Comparison of ENCODE assay signal across 6 cellular contexts in genomic region chr16:31118223-31119155, GRCh38. TPM values are rescaled to one million over a fixed set of nuclear protein-coding genes. Genes with fewer than 3 reads are reported as not detected.
DNase-seq lines count a peak whose midpoint lies in the region; ATAC-seq, FAIRE-seq and TF ChIP-seq lines count a peak whose summit lies in the region.

No MANE protein-coding gene starts in this region.

- peaks cover 11% of the 10 kb centered on the region for H3K79me2 ChIP-seq in GM12878 (ENCODE audit: control insufficient read depth, insufficient read depth, low read length)

- CTCF ChIA-PET in HEK293 (lab: Yijun Ruan, JAX) = interaction anchor here (0.5 to 2.9 kb wide), 6 partner anchors 24 to 217 kb away, joined by 3 to 24 read pairs (median 3); partner anchors contain the start of gene HSD3B7
- CTCF ChIA-PET in GM12878 (lab: Yijun Ruan, JAX) = interaction anchor here (0.6 to 1.6 kb wide), 3 partner anchors 24 to 265 kb away, joined by 3 to 15 read pairs (median 9); no protein-coding TSS in a partner anchor

- no peaks in the 10 kb centered on the region for H3K27me3 ChIP-seq in GM12878 (replicated peaks in 1 of 2; ENCODE audit: control insufficient read depth in 2 of 2, insufficient read depth in 2 of 2, low read length in 1 of 2)

- in situ Hi-C loops in GM12878 (cut with MboI) = loop anchor here (10.0 kb wide), 1 partner anchor 756 kb away; the partner anchor contains the start of gene ZNF267

- no peak for TF ChIP-seq RAD21 in GM12878 (IDR thresholded peaks at IDR 0.05; ENCODE audit: insufficient read depth, low read depth, low read length)

- 52% methylated on average over 9 of the region's 9 CpGs for WGBS in GM12878 (ENCODE audit: insufficient coverage, insufficient replicate concordance, low lambda C conversion rate, missing lambda C conversion rate)

- H3K9me3 ChIP-seq in HEK293 (ENCODE audit: control insufficient read depth, insufficient read depth, low read depth, low read length) (no peaks in the 10 kb centered on the region), GM12878 (replicated peaks; ENCODE audit: control insufficient read depth, insufficient read depth, low read length) (no peaks in the 10 kb centered on the region)

- POLR2A ChIA-PET in HEK293 (lab: Yijun Ruan, JAX) = interaction anchor here (0.8 to 2.1 kb wide), 29 partner anchors 7 to 756 kb away, joined by 3 to 104 read pairs (median 5); partner anchors contain the start of genes FUS, ORAI3, PRSS8 and STX4
- POLR2A ChIA-PET in GM12878 (lab: Charles Lee) = interaction anchor here (0.6 to 1.7 kb wide), 12 partner anchors 10 to 341 kb away, joined by 3 to 24 read pairs (median 4); partner anchors contain the start of genes BCKDK, FUS, PYCARD and ZNF646

- peaks cover 30% of the 10 kb centered on the region for H3K36me3 Mint-ChIP-seq in nephron (ENCODE audit: low read depth)

- peak overlapping the region; percentile 87 to 92 (median 88) for H3K4me3 Mint-ChIP-seq in nephron

- H3K4me3 ChIP-seq in HEK293 (ENCODE audit: low read depth, low read length) = peak overlapping the region; percentile 75
- H3K4me3 ChIP-seq in GM12878 = peak overlapping the region; percentile 84

- peaks cover 31 to 42% of the 10 kb centered on the region in 2 experiments for H3K36me3 ChIP-seq in HEK293 (ENCODE audit: control insufficient read depth in 2 of 2, insufficient read depth in 1 of 2, low read length in 2 of 2)
- peaks cover 3 to 9% of the 10 kb centered on the region in 2 experiments; a peak in 3 of 4 replicates for H3K36me3 ChIP-seq in GM12878 (ENCODE audit: control insufficient read depth in 2 of 2, insufficient read depth in 2 of 2, low read length in 1 of 2)

- peak overlapping the region; percentile 11 for H3K4me2 ChIP-seq in GM12878 (ENCODE audit: control insufficient read depth, insufficient read depth)

- SMC1A ChIA-PET in GM12878 (lab: Charles Lee; ENCODE audit: uncharacterized antibody, unreplicated experiment) = interaction anchor here (1.0 to 2.4 kb wide), 4 partner anchors 17 to 264 kb away, joined by 3 to 7 read pairs (median 4); partner anchors contain the start of genes ZNF646 and ZNF668

- DNase-seq in GM12878 (ENCODE audit: low read depth, low spot score) (no peak), ureter (ENCODE audit: low spot score) (no peak)
- no peak for DNase-seq in activated CD4-positive, alpha-beta T cell treated with anti-CD3 and anti-CD28 coated beads for 4 hours

- H3K9ac ChIP-seq in GM12878 (ENCODE audit: control insufficient read depth, insufficient read depth, low read length) = peak overlapping the region; percentile 46

- H3K27me3 Mint-ChIP-seq in nephron (ENCODE audit: low read depth) = no peaks in the 10 kb centered on the region

- FAIRE-seq in GM12878 (lab: Jason Lieb, UNC) = no peak

- H3K27ac ChIP-seq in HEK293 (ENCODE audit: extremely low read depth, low read depth, low read length) = peak overlapping the region; percentile 57
- H3K27ac ChIP-seq in GM12878 (ENCODE audit: control insufficient read depth, insufficient read depth) = peak overlapping the region; percentile 36; the same call in 1 of the 2 replicates

- peak overlapping the region; percentile 89 to 97 (median 95) for H3K27ac Mint-ChIP-seq in nephron

- no peak for TF ChIP-seq CTCF in HEK293 (tag by site-specific recombination; IDR thresholded peaks at IDR 0.05)
- TF ChIP-seq CTCF in GM12878 (IDR thresholded peaks at IDR 0.05 in 2 of 3, conservative IDR thresholded peaks at IDR 0.05 in 1 of 3; ENCODE audit: control insufficient read depth in 2 of 3, extremely low read depth in 1 of 3, insufficient read depth in 1 of 3, low read depth in 3 of 3, low read length in 3 of 3) = no peak
- TF ChIP-seq CTCF in nephron (IDR thresholded peaks at IDR 0.05; ENCODE audit: unreplicated experiment in 3 of 3) = no peak

- no peak overlapping the region for H2AFZ ChIP-seq in GM12878 (ENCODE audit: control insufficient read depth, low read depth, low read length)

- H3K9me3 Mint-ChIP-seq in nephron = no peaks in the 10 kb centered on the region

- no peak for TF ChIP-seq POLR2A in GM12878 (IDR thresholded peaks at IDR 0.05; ENCODE audit: low read depth, low read length)

- peaks cover 9% of the 10 kb centered on the region for H3K4me1 Mint-ChIP-seq in nephron

- no TSS peak for BruUV-seq in GM12878 (replicated peaks; lab: Mats Ljungman, UMichigan)

- intact Hi-C loops in GM12878 (cut with micrococcal nuclease; ENCODE audit: unreplicated experiment) = loop anchor here (10.0 kb wide), 1 partner anchor 756 kb away; the partner anchor contains the start of gene ZNF267

- no peaks in the 10 kb centered on the region for H4K20me1 ChIP-seq in GM12878 (ENCODE audit: control insufficient read depth, insufficient read depth)

- no peak for TF ChIP-seq EP300 in GM12878 (IDR thresholded peaks at IDR 0.05; ENCODE audit: borderline replicate concordance in 1 of 2, control insufficient read depth in 1 of 2, low read depth in 2 of 2, low read length in 2 of 2)

- H3K4me1 ChIP-seq in HEK293 (ENCODE audit: control insufficient read depth, insufficient read depth, low read length) (peaks cover 4% of the 10 kb centered on the region; the same call in 1 of the 2 replicates), GM12878 (ENCODE audit: control insufficient read depth, insufficient read depth, low read length) (peaks cover 8% of the 10 kb centered on the region)

- RAD21 ChIA-PET in GM12878 (lab: Charles Lee; ENCODE audit: unreplicated experiment) = interaction anchor here (0.7 to 5.2 kb wide), 8 partner anchors 11 to 594 kb away, joined by 3 to 48 read pairs (median 4); partner anchors contain the start of genes BCKDK, ZNF646 and ZNF668

- ATAC-seq in GM12878 (no peak), GM21515 (IDR thresholded peaks at IDR 0.05; ENCODE audit: unreplicated experiment) (no peak)

RNA-seq across cellular contexts. Expression of gene KAT8, which starts 1.0 kb away (rescaled TPM):
- total RNA-seq in GM12878 (2013; cell fraction: nucleolus; rRNA removed) = 60.4 and 65.7 TPM in 2 replicates
- total RNA-seq in GM12878 (2014; rRNA removed) = 46.9 and 50.4 TPM in 2 replicates
- total RNA-seq in GM12878 (2014; rRNA removed; fragmentation: Illumina TruSeq; extraction: Trizol) = 37.5 and 39.0 TPM in 2 replicates
- total RNA-seq in GM12878 (2021) = 44.3 and 46.5 TPM in 2 replicates
- 15.0 TPM for polyA plus RNA-seq in GM12878 (2011; ENCODE audit: low read depth)
- 41.8 and 45.9 TPM in 2 replicates for polyA plus RNA-seq in GM12878 (2011; rRNA removed)
- polyA plus RNA-seq in GM12878 (2011; cell fraction: cytosol; rRNA removed) = 39.7 and 49.2 TPM in 2 replicates
- 51.8 and 54.2 TPM in 2 replicates for polyA plus RNA-seq in GM12878 (2011; cell fraction: nucleus; rRNA removed)
- 25.7 and 28.4 TPM in 2 replicates for polyA plus RNA-seq in GM12878 (2012)
- polyA plus RNA-seq in GM12878 (2014; fragmentation: Illumina TruSeq; extraction: Trizol) = 36.0 and 40.3 TPM in 2 replicates
- polyA plus RNA-seq in GM12878 (2014; fragmentation: Nextera tagmentation; extraction: Ambion mirVana) = 10 to 100 TPM in 1 of 2 experiments, 1 to 10 TPM in 1; 5.5 to 11.2 TPM
- 53.0 and 55.8 TPM in 2 replicates for polyA plus RNA-seq in GM12878 (2014; rRNA removed)
- polyA plus RNA-seq in GM12878 (2016; fragmentation: Nextera tagmentation; extraction: Ambion mirVana) = 10 to 100 TPM; 21.7 to 25.6 TPM
- polyA minus RNA-seq in GM12878 (2011; rRNA and poly(A)+ RNA removed) = 32.2 and 36.6 TPM in 2 replicates
- polyA minus RNA-seq in GM12878 (2011; cell fraction: cytosol; rRNA and poly(A)+ RNA removed) = 9.9 TPM in 2 replicates
- 12.1 and 16.4 TPM in 2 replicates for polyA minus RNA-seq in GM12878 (2011; cell fraction: nucleus; rRNA and poly(A)+ RNA removed)
- total RNA-seq in ureter = 77.9 TPM

RNA-seq across cellular contexts. Expression of gene BCKDK, which starts 10.3 kb away (rescaled TPM):
- 31.7 and 37.4 TPM in 2 replicates for total RNA-seq in GM12878 (2013; cell fraction: nucleolus; rRNA removed)
- 31.9 and 43.3 TPM in 2 replicates for total RNA-seq in GM12878 (2014; rRNA removed)
- 10.6 and 11.6 TPM in 2 replicates for total RNA-seq in GM12878 (2014; rRNA removed; fragmentation: Illumina TruSeq; extraction: Trizol)
- total RNA-seq in GM12878 (2021) = 39.4 and 44.0 TPM in 2 replicates
- polyA plus RNA-seq in GM12878 (2011; ENCODE audit: low read depth) = 17.1 TPM
- polyA plus RNA-seq in GM12878 (2011; rRNA removed) = 7.7 and 22.3 TPM in 2 replicates
- 26.9 and 29.7 TPM in 2 replicates for polyA plus RNA-seq in GM12878 (2011; cell fraction: cytosol; rRNA removed)
- polyA plus RNA-seq in GM12878 (2011; cell fraction: nucleus; rRNA removed) = 65.9 and 93.1 TPM in 2 replicates
- 31.5 and 50.7 TPM in 2 replicates for polyA plus RNA-seq in GM12878 (2012)
- 14.7 and 20.5 TPM in 2 replicates for polyA plus RNA-seq in GM12878 (2014; fragmentation: Illumina TruSeq; extraction: Trizol)
- polyA plus RNA-seq in GM12878 (2014; fragmentation: Nextera tagmentation; extraction: Ambion mirVana) = 1 to 10 TPM in 1 of 2 experiments, under 1 TPM in 1; 0.68 to 3.3 TPM
- 45.5 and 48.6 TPM in 2 replicates for polyA plus RNA-seq in GM12878 (2014; rRNA removed)
- polyA plus RNA-seq in GM12878 (2016; fragmentation: Nextera tagmentation; extraction: Ambion mirVana) = 10 to 100 TPM; 56.1 to 56.6 TPM
- polyA minus RNA-seq in GM12878 (2011; rRNA and poly(A)+ RNA removed) = 18.5 and 25.0 TPM in 2 replicates
- polyA minus RNA-seq in GM12878 (2011; cell fraction: cytosol; rRNA and poly(A)+ RNA removed) = 13.7 and 15.5 TPM in 2 replicates
- 29.9 and 35.6 TPM in 2 replicates for polyA minus RNA-seq in GM12878 (2011; cell fraction: nucleus; rRNA and poly(A)+ RNA removed)
- 29.8 TPM for total RNA-seq in ureter

RNA-seq across cellular contexts. Expression of gene PRSS8, which starts 17.0 kb away (rescaled TPM):
- total RNA-seq in GM12878 (2013; cell fraction: nucleolus; rRNA removed) = not detected in 2 replicates
- total RNA-seq in GM12878 (2014; rRNA removed) = not detected in 2 replicates
- total RNA-seq in GM12878 (2014; rRNA removed; fragmentation: Illumina TruSeq; extraction: Trizol) = not detected in 2 replicates
- 0.16 and 0.33 TPM in 2 replicates for total RNA-seq in GM12878 (2021)
- polyA plus RNA-seq in GM12878 (2011; ENCODE audit: low read depth) = not detected
- polyA plus RNA-seq in GM12878 (2011; rRNA removed) = not detected in 2 replicates
- polyA plus RNA-seq in GM12878 (2011; cell fraction: cytosol; rRNA removed) = 0.06 TPM in 1 of 2 replicates, not detected in the other
- polyA plus RNA-seq in GM12878 (2011; cell fraction: nucleus; rRNA removed) = not detected in 2 replicates
- not detected in 2 replicates for polyA plus RNA-seq in GM12878 (2012)
- not detected in 2 replicates for polyA plus RNA-seq in GM12878 (2014; fragmentation: Illumina TruSeq; extraction: Trizol)
- polyA plus RNA-seq in GM12878 (2014; fragmentation: Nextera tagmentation; extraction: Ambion mirVana) = not detected
- polyA plus RNA-seq in GM12878 (2014; rRNA removed) = 0.58 TPM in 1 of 2 replicates, not detected in the other
- polyA plus RNA-seq in GM12878 (2016; fragmentation: Nextera tagmentation; extraction: Ambion mirVana) = not detected
- polyA minus RNA-seq in GM12878 (2011; rRNA and poly(A)+ RNA removed) = 0.10 TPM in 1 of 2 replicates, not detected in the other
- polyA minus RNA-seq in GM12878 (2011; cell fraction: cytosol; rRNA and poly(A)+ RNA removed) = not detected in 2 replicates
- polyA minus RNA-seq in GM12878 (2011; cell fraction: nucleus; rRNA and poly(A)+ RNA removed) = not detected in 2 replicates
- total RNA-seq in ureter = 17.0 TPM

RNA-seq across cellular contexts. Expression of gene VKORC1, which starts 23.9 kb away (rescaled TPM):
- 70.1 and 71.4 TPM in 2 replicates for total RNA-seq in GM12878 (2013; cell fraction: nucleolus; rRNA removed)
- total RNA-seq in GM12878 (2014; rRNA removed) (60.5 and 62.5 TPM in 2 replicates), GM12878 (2014; rRNA removed; fragmentation: Illumina TruSeq; extraction: Trizol) (26.3 and 28.5 TPM in 2 replicates), GM12878 (2021) (52.9 and 55.8 TPM in 2 replicates), ureter (42.1 TPM)
- 76.2 TPM for polyA plus RNA-seq in GM12878 (2011; ENCODE audit: low read depth)
- polyA plus RNA-seq in GM12878 (2011; rRNA removed) (96.0 and 140 TPM in 2 replicates), GM12878 (2014; fragmentation: Illumina TruSeq; extraction: Trizol) (43.6 and 44.6 TPM in 2 replicates), GM12878 (2014; fragmentation: Nextera tagmentation; extraction: Ambion mirVana) (10 to 100 TPM; 19.8 to 39.0 TPM), GM12878 (2014; rRNA removed) (97.2 and 99.6 TPM in 2 replicates), GM12878 (2016; fragmentation: Nextera tagmentation; extraction: Ambion mirVana) (10 to 100 TPM; 72.6 to 86.6 TPM)
- polyA plus RNA-seq in GM12878 (2011; cell fraction: cytosol; rRNA removed) = 267 and 310 TPM in 2 replicates
- polyA plus RNA-seq in GM12878 (2011; cell fraction: nucleus; rRNA removed) = 118 and 172 TPM in 2 replicates
- 102 and 110 TPM in 2 replicates for polyA plus RNA-seq in GM12878 (2012)
- polyA minus RNA-seq in GM12878 (2011; rRNA and poly(A)+ RNA removed) = 165 and 188 TPM in 2 replicates
- 36.4 and 40.9 TPM in 2 replicates for polyA minus RNA-seq in GM12878 (2011; cell fraction: cytosol; rRNA and poly(A)+ RNA removed)
- polyA minus RNA-seq in GM12878 (2011; cell fraction: nucleus; rRNA and poly(A)+ RNA removed) = 29.7 and 47.3 TPM in 2 replicates

RNA-seq across cellular contexts. Expression of gene PRSS53, which starts 29.7 kb away (rescaled TPM):
- total RNA-seq in GM12878 (2013; cell fraction: nucleolus; rRNA removed) = 26.7 and 30.7 TPM in 2 replicates
- 0.87 and 1.1 TPM in 2 replicates for total RNA-seq in GM12878 (2014; rRNA removed)
- total RNA-seq in GM12878 (2014; rRNA removed; fragmentation: Illumina TruSeq; extraction: Trizol) = 0.41 and 0.63 TPM in 2 replicates
- total RNA-seq in GM12878 (2021) = 2.6 and 3.2 TPM in 2 replicates
- polyA plus RNA-seq in GM12878 (2011; ENCODE audit: low read depth) = 1.5 TPM
- polyA plus RNA-seq in GM12878 (2011; rRNA removed) = 0.81 and 1.7 TPM in 2 replicates
- polyA plus RNA-seq in GM12878 (2011; cell fraction: cytosol; rRNA removed) = 1.5 and 1.8 TPM in 2 replicates
- polyA plus RNA-seq in GM12878 (2011; cell fraction: nucleus; rRNA removed) = 42.5 and 50.3 TPM in 2 replicates
- polyA plus RNA-seq in GM12878 (2012) = 3.1 and 3.5 TPM in 2 replicates
- 0.22 and 0.51 TPM in 2 replicates for polyA plus RNA-seq in GM12878 (2014; fragmentation: Illumina TruSeq; extraction: Trizol)
- polyA plus RNA-seq in GM12878 (2014; fragmentation: Nextera tagmentation; extraction: Ambion mirVana) = not detected
- 3.0 and 3.4 TPM in 2 replicates for polyA plus RNA-seq in GM12878 (2014; rRNA removed)
- under 1 TPM; 0.35 to 0.40 TPM for polyA plus RNA-seq in GM12878 (2016; fragmentation: Nextera tagmentation; extraction: Ambion mirVana)
- polyA minus RNA-seq in GM12878 (2011; rRNA and poly(A)+ RNA removed) = 1.1 and 3.6 TPM in 2 replicates
- polyA minus RNA-seq in GM12878 (2011; cell fraction: cytosol; rRNA and poly(A)+ RNA removed) = 0.27 and 0.52 TPM in 2 replicates
- polyA minus RNA-seq in GM12878 (2011; cell fraction: nucleus; rRNA and poly(A)+ RNA removed) = 7.5 and 11.3 TPM in 2 replicates
- 1.2 TPM for total RNA-seq in ureter

Comparison
In these comparisons a context has a peak if more than half of its experiments do, and no peak if none do; other contexts are left out.
1. RNA of gene PRSS8, which starts 17.0 kb away (total RNA-seq): 17.0 TPM in ureter (single experiment); 0.16 to 0.33 TPM in GM12878; every median in the first group is over 10 times any median in the second.